Comparison of ENCODE assay signal across 9 cellular contexts in the genomic region with DNA sequence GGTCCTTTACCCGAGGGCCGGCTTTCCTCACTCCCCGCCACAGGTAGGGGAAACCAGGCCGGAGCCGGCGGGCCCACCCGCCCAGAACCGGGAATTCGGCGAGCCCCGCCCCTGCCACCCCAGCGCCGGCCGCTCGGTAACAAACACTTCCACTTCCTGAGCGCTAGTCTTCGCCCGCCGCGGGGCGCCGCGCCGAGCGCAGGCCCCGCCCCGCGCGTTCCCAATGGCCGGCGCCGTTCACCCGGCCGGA. TPM values are rescaled to one million over a fixed set of nuclear protein-coding genes. Genes with fewer than 3 reads are reported as not detected.
DNase-seq lines count a peak whose midpoint lies in the region; ATAC-seq, FAIRE-seq and TF ChIP-seq lines count a peak whose summit lies in the region.
"Had no signal": no experiment of that assay in that cellular context is flagged by ENCODE, and none has a peak within 500 bp of the region (broad histone marks: within the 10 kb centered on the region; RNA-seq: fewer than 3 reads in every experiment).

No MANE protein-coding gene starts in this region.

- DNase-seq in A673 (ENCODE audit: low spot score) (no peak), GM23338 (ENCODE audit: low spot score) (no peak), mesendoderm (no peak), NCI-H774 (lab: John Stamatoyannopoulos, UW) (no peak), GM12892 (ENCODE audit: insufficient read length) (no peak)
- no peak for DNase-seq in activated naive CD8-positive, alpha-beta T cell treated with anti-CD3 and anti-CD28 coated beads, Interleukin-2, amount 50 U/mL, for 24 hours
- no peak for DNase-seq in activated CD4-positive, alpha-beta T cell treated with anti-CD3 and anti-CD28 coated beads for 1 hour

- H3K9ac ChIP-seq in mesendoderm (ENCODE audit: low read length) = peak overlapping the region; percentile 48

- peaks cover 35% of the 10 kb centered on the region for H3K27me3 Mint-ChIP-seq in GM23338 (ENCODE audit: insufficient read depth, low read depth, poor library complexity)
- H3K27me3 Mint-ChIP-seq in activated naive CD8-positive, alpha-beta T cell treated with anti-CD3 and anti-CD28 coated beads, Interleukin-2, amount 50 U/mL, for 24 hours = no peaks in the 10 kb centered on the region

- peaks cover 21% of the 10 kb centered on the region for H3K79me1 ChIP-seq in mesendoderm (ENCODE audit: low read length)

- intact Hi-C loops in A673 (cut with micrococcal nuclease; ENCODE audit: unreplicated experiment) = loop anchor here (5.0 to 10.0 kb wide), 2 partner anchors 207 to 664 kb away; no protein-coding TSS in a partner anchor

- no peak for ATAC-seq in GM23338
- ATAC-seq in activated naive CD8-positive, alpha-beta T cell treated with anti-CD3 and anti-CD28 coated beads, Interleukin-2, amount 50 U/mL, for 24 hours = no peak
- no peak for ATAC-seq in GM19023 (IDR thresholded peaks at IDR 0.05; ENCODE audit: unreplicated experiment)

- no peak overlapping the region for H4K8ac ChIP-seq in mesendoderm (ENCODE audit: low read depth, low read length)

- peak overlapping the region; percentile 66 for H3K56ac ChIP-seq in mesendoderm (ENCODE audit: low read length)

- H3K36me3 Mint-ChIP-seq in GM23338 (ENCODE audit: low read depth) = peaks cover 16% of the 10 kb centered on the region
- H3K36me3 Mint-ChIP-seq in activated naive CD8-positive, alpha-beta T cell treated with anti-CD3 and anti-CD28 coated beads, Interleukin-2, amount 50 U/mL, for 24 hours (ENCODE audit: low read depth) = peaks cover 26% of the 10 kb centered on the region

- peak overlapping the region; percentile 57; the same call in 2 of the 3 replicates for H3K4me3 Mint-ChIP-seq in GM23338
- peak overlapping the region; percentile 99 for H3K4me3 Mint-ChIP-seq in activated naive CD8-positive, alpha-beta T cell treated with anti-CD3 and anti-CD28 coated beads, Interleukin-2, amount 50 U/mL, for 24 hours

- H2BK120ac ChIP-seq in mesendoderm (ENCODE audit: low read depth, low read length) = no peak overlapping the region

- H3F3A ChIP-seq in GM23338 (replicated peaks; ENCODE audit: low read depth) = peaks cover 6% of the 10 kb centered on the region; the same call in 1 of the 2 replicates

- CTCF ChIA-PET in A673 (lab: Charles Lee) = no interaction called here

- H3K9me2 ChIP-seq in GM23338 (ENCODE audit: insufficient read depth) = no peaks in the 10 kb centered on the region

- no peak overlapping the region for H2BK15ac ChIP-seq in mesendoderm (replicated peaks; ENCODE audit: low read depth)

- H3K4me1 ChIP-seq in A673 (ENCODE audit: insufficient read depth, low read length, poor library complexity, severe bottlenecking) (peaks cover 11% of the 10 kb centered on the region), GM23338 (ENCODE audit: insufficient read depth) (peaks cover 55% of the 10 kb centered on the region), mesendoderm (ENCODE audit: control insufficient read depth, low read depth, low read length) (peaks cover 36% of the 10 kb centered on the region)

- H3K27me3 ChIP-seq in A673 (replicated peaks; ENCODE audit: insufficient read depth, low read depth, low read length, poor library complexity) (no peaks in the 10 kb centered on the region), GM23338 (ENCODE audit: insufficient read depth) (no peaks in the 10 kb centered on the region), mesendoderm (ENCODE audit: insufficient read depth, low read length, poor library complexity) (no peaks in the 10 kb centered on the region)

- peaks cover 27% of the 10 kb centered on the region for H4K20me1 ChIP-seq in GM23338 (replicated peaks; ENCODE audit: insufficient read depth)

- H2BK5ac ChIP-seq in mesendoderm (ENCODE audit: low read length) = no peak overlapping the region

- H3K18ac ChIP-seq in mesendoderm (ENCODE audit: low read length) = peak overlapping the region; percentile 72

- no CpG with 5 or more reads among the region's 34 CpGs for WGBS in mesendoderm (ENCODE audit: extremely low coverage, insufficient coverage, low lambda C conversion rate)

- no peaks in the 10 kb centered on the region for H3K9me3 ChIP-seq in A673 (ENCODE audit: low read depth, low read length, poor library complexity, severe bottlenecking)

- peak overlapping the region; percentile 1 for H3K4ac ChIP-seq in mesendoderm (ENCODE audit: low read depth, low read length)

- H3K27ac Mint-ChIP-seq in GM23338 = no peak overlapping the region
- H3K27ac Mint-ChIP-seq in activated naive CD8-positive, alpha-beta T cell treated with anti-CD3 and anti-CD28 coated beads, Interleukin-2, amount 50 U/mL, for 24 hours = no peak overlapping the region

- peaks cover 66% of the 10 kb centered on the region for H3K4me1 Mint-ChIP-seq in GM23338
- H3K4me1 Mint-ChIP-seq in activated naive CD8-positive, alpha-beta T cell treated with anti-CD3 and anti-CD28 coated beads, Interleukin-2, amount 50 U/mL, for 24 hours = peaks cover 67% of the 10 kb centered on the region

- no peak overlapping the region for H2AK5ac ChIP-seq in mesendoderm (ENCODE audit: low read length)

- no peak overlapping the region for H3K23ac ChIP-seq in mesendoderm (ENCODE audit: low read length)

- H2AFZ ChIP-seq in GM23338 = no peak overlapping the region; the same call in 1 of the 2 replicates

- H3K9me3 Mint-ChIP-seq in GM23338 = no peaks in the 10 kb centered on the region
- H3K9me3 Mint-ChIP-seq in activated naive CD8-positive, alpha-beta T cell treated with anti-CD3 and anti-CD28 coated beads, Interleukin-2, amount 50 U/mL, for 24 hours = no peaks in the 10 kb centered on the region

- no peaks in the 10 kb centered on the region for H3K36me3 ChIP-seq in A673 (ENCODE audit: insufficient read depth, low read length, poor library complexity, severe bottlenecking)
- H3K36me3 ChIP-seq in GM23338 (ENCODE audit: insufficient read depth) = no peaks in the 10 kb centered on the region
- no peaks in the 10 kb centered on the region for H3K36me3 ChIP-seq in mesendoderm (ENCODE audit: control insufficient read depth, insufficient read depth, low read length)

- H3K4me3 ChIP-seq in A673 (ENCODE audit: low read depth, low read length, poor library complexity, severe bottlenecking) (peak overlapping the region; percentile 80), GM23338 (peak overlapping the region; percentile 94), mesendoderm (ENCODE audit: low read length) (no peak overlapping the region)

- TF ChIP-seq CTCF in A673 (conservative IDR thresholded peaks at IDR 0.05; ENCODE audit: low read depth, low read length) (no peak), GM23338 (conservative IDR thresholded peaks at IDR 0.05; ENCODE audit: low read depth in 2 of 2) (no peak)

- H3K27ac ChIP-seq in A673 (ENCODE audit: low read depth, low read length, poor library complexity, severe bottlenecking) (peak overlapping the region; percentile 42), GM23338 (ENCODE audit: low read depth) (no peak overlapping the region), mesendoderm (ENCODE audit: low read depth, low read length) (no peak overlapping the region)

- no peak for TF ChIP-seq POLR2A in GM12892 (IDR thresholded peaks at IDR 0.05; ENCODE audit: low read depth, low read length)

- no peak for FAIRE-seq in GM12892 (lab: Jason Lieb, UNC)
- FAIRE-seq: endometrium had no signal

- peaks cover 42% of the 10 kb centered on the region for H3K79me2 ChIP-seq in GM23338 (replicated peaks; ENCODE audit: insufficient read depth)
- peaks cover 46% of the 10 kb centered on the region for H3K79me2 ChIP-seq in mesendoderm (ENCODE audit: control insufficient read depth, insufficient read depth, low read length)

- POLR2A ChIA-PET in A673 (lab: Charles Lee; ENCODE audit: low non-redundant PET) = no interaction called here

- H3K4me2 ChIP-seq in GM23338 (peak overlapping the region; percentile 88), mesendoderm (ENCODE audit: low read length) (no peak overlapping the region)

- H4K5ac ChIP-seq in mesendoderm (ENCODE audit: low read length) = no peak overlapping the region

- BruUV-seq in A673 (replicated peaks; lab: Mats Ljungman, UMichigan) = no TSS peak

TF ChIP-seq in GM23338, 12 proteins besides CTCF, POLR2A, EP300 and RAD21 (continues in another document):
- no peak for TF ChIP-seq ZNF114 (CRISPR knock-in tag; IDR thresholded peaks at IDR 0.05)
- TF ChIP-seq CREB1 (CRISPR knock-in tag; IDR thresholded peaks at IDR 0.05; ENCODE audit: low read depth) = no peak
- no peak for TF ChIP-seq STAT1 (IDR thresholded peaks at IDR 0.05; ENCODE audit: unreplicated experiment)
- no peak for TF ChIP-seq NANOG (IDR thresholded peaks at IDR 0.05; ENCODE audit: borderline replicate concordance)

RNA-seq across cellular contexts. Expression of gene NHERF1, which starts 0.2 kb away (rescaled TPM):
- total RNA-seq in A673 (2021) = 33.8 and 47.9 TPM in 2 replicates
- 85.8 and 100 TPM in 2 replicates for total RNA-seq in GM23338 (2014; rRNA removed; shearing (Covaris generic))
- 48.8 and 49.3 TPM in 2 replicates for polyA plus RNA-seq in GM23338 (2016; fragmentation: Nextera tagmentation; extraction: Ambion mirVana)
- polyA plus RNA-seq in mesendoderm (2013, experiment 1 of 2) = 141 TPM
- 147 TPM for polyA plus RNA-seq in mesendoderm (2013, experiment 2 of 2)
- 26.2 TPM for polyA plus RNA-seq in GM12892 (2012; ENCODE audit: missing spikeins)

RNA-seq across cellular contexts. Expression of gene RAB37, which starts 11.1 kb away (rescaled TPM):
- not detected in 2 replicates for total RNA-seq in A673 (2021)
- 3.4 and 5.2 TPM in 2 replicates for total RNA-seq in GM23338 (2014; rRNA removed; shearing (Covaris generic))
- polyA plus RNA-seq in GM23338 (2016; fragmentation: Nextera tagmentation; extraction: Ambion mirVana) = 3.3 and 3.6 TPM in 2 replicates
- polyA plus RNA-seq in mesendoderm (2013, experiment 1 of 2) = 1.2 TPM
- polyA plus RNA-seq in mesendoderm (2013, experiment 2 of 2) = 0.94 TPM
- 10.3 TPM for polyA plus RNA-seq in GM12892 (2012; ENCODE audit: missing spikeins)

RNA-seq across cellular contexts. Expression of gene NAT9, which starts 27.9 kb away (rescaled TPM):
- total RNA-seq in A673 (2021) = 55.6 and 60.6 TPM in 2 replicates
- 37.5 and 62.1 TPM in 2 replicates for total RNA-seq in GM23338 (2014; rRNA removed; shearing (Covaris generic))
- 30.7 and 37.3 TPM in 2 replicates for polyA plus RNA-seq in GM23338 (2016; fragmentation: Nextera tagmentation; extraction: Ambion mirVana)
- 13.4 TPM for polyA plus RNA-seq in mesendoderm (2013, experiment 1 of 2)
- polyA plus RNA-seq in mesendoderm (2013, experiment 2 of 2) = 13.7 TPM
- polyA plus RNA-seq in GM12892 (2012; ENCODE audit: missing spikeins) = 36.4 TPM

RNA-seq across cellular contexts. Expression of gene CD300LF, which starts 35.5 kb away (rescaled TPM):
- not detected in 2 replicates for total RNA-seq in A673 (2021)
- total RNA-seq in GM23338 (2014; rRNA removed; shearing (Covaris generic)) = not detected in 2 replicates
- not detected in 2 replicates for polyA plus RNA-seq in GM23338 (2016; fragmentation: Nextera tagmentation; extraction: Ambion mirVana)
- not detected for polyA plus RNA-seq in mesendoderm (2013, experiment 1 of 2)
- polyA plus RNA-seq in mesendoderm (2013, experiment 2 of 2) = not detected
- not detected for polyA plus RNA-seq in GM12892 (2012; ENCODE audit: missing spikeins)
